ENCODE assay signal across 18 cellular contexts in genomic region chr15:69127226-69127625, GRCh38.
"Had no signal": no experiment of that assay in that cellular context is flagged by ENCODE, and none has a peak within 500 bp of the region (broad histone marks: within the 10 kb centered on the region; RNA-seq: fewer than 3 reads in every experiment).

No MANE protein-coding gene starts in this region.

- DNase-seq: activated CD4-positive, alpha-beta memory T cell treated with anti-CD3 and anti-CD28 coated beads, Interleukin-2, amount 10 ng/mL, durations not matched to agents 7 days and 5 days; activated CD4-positive, alpha-beta T cell treated with anti-CD3 and anti-CD28 coated beads, Interleukin-2, amount 10 ng/mL, durations not matched to agents 24 days and 14 days; activated effector memory CD4-positive, alpha-beta T cell treated with Interleukin-2 at 50 U/mL for 16 hours; activated naive CD4-positive, alpha-beta T cell treated with anti-CD3 and anti-CD28 coated beads for 36 hours; activated naive CD8-positive, alpha-beta T cell treated with anti-CD3 and anti-CD28 coated beads, Interleukin-2, amount 10 ng/mL, durations not matched to agents 7 days and 5 days; activated T-cell treated with anti-CD3 and anti-CD28 coated beads, Interleukin-2, amount 50 U/mL, for 72 hours; amygdala; effector CD4-positive, alpha-beta T cell; foreskin fibroblast; heart right ventricle; ovary; psoas muscle; right cardiac atrium; stimulated activated CD4-positive, alpha-beta T cell treated with anti-CD3 and anti-CD28 coated beads, Interleukin-2, amount 100 ng/mL, for 24 hours; upper lobe of right lung had no signal

- H3K4me3 ChIP-seq: heart right ventricle, lung, ovary, psoas muscle, skin epidermis, thoracic aorta, upper lobe of right lung had no signal

- H3K9me3 ChIP-seq: heart right ventricle, ovary, psoas muscle, thoracic aorta, upper lobe of right lung had no signal

- H3K27ac ChIP-seq: ovary, psoas muscle, skin epidermis, thoracic aorta had no signal

- H3K27me3 ChIP-seq: heart right ventricle, ovary, upper lobe of right lung had no signal

- H3K4me1 ChIP-seq: psoas muscle had no signal

- H3K36me3 ChIP-seq: heart right ventricle, ovary, thoracic aorta, upper lobe of right lung had no signal
